Comparison of ENCODE assay signal across 16 cellular contexts in genomic region chr19:2221918-2222317, GRCh38. TPM values are rescaled to one million over a fixed set of nuclear protein-coding genes. Genes with fewer than 3 reads are reported as not detected.
DNase-seq lines count a peak whose midpoint lies in the region; TF ChIP-seq lines count a peak whose summit lies in the region.
"Had no signal": no experiment of that assay in that cellular context is flagged by ENCODE, and none has a peak within 500 bp of the region (broad histone marks: within the 10 kb centered on the region; RNA-seq: fewer than 3 reads in every experiment).

No MANE protein-coding gene starts in this region.

- H3K4me1 ChIP-seq in BLaER1 (peaks cover 100% of the 10 kb centered on the region), MM.1S (ENCODE audit: low read length) (no peaks in the 10 kb centered on the region)

- H3K9ac ChIP-seq in BLaER1 (peak overlapping the region; percentile 61), MM.1S (ENCODE audit: low read length) (no peak overlapping the region)

- H3K27me3 Mint-ChIP-seq in chondrocyte (ENCODE audit: low read depth) (no peaks in the 10 kb centered on the region), progenitor cell of endocrine pancreas (no peaks in the 10 kb centered on the region)
- H3K27me3 Mint-ChIP-seq: CD4-positive, CD25-positive, alpha-beta regulatory T cell had no signal

- H3F3A ChIP-seq in MM.1S (ENCODE audit: insufficient read depth, low read length): no peaks in the 10 kb centered on the region

- H4K20me1 ChIP-seq in BLaER1 (peaks cover 95% of the 10 kb centered on the region), MM.1S (ENCODE audit: insufficient read depth, low read length) (no peaks in the 10 kb centered on the region)

- H3K27me3 ChIP-seq in BLaER1 (no peaks in the 10 kb centered on the region), MM.1S (replicated peaks; ENCODE audit: insufficient read depth, low read length) (no peaks in the 10 kb centered on the region)

- DNase-seq in MM.1S (no peak), chondrocyte (ENCODE audit: low spot score) (no peak), progenitor cell of endocrine pancreas (ENCODE audit: low spot score, unreplicated experiment) (no peak), HT-29 (ENCODE audit: low spot score) (no peak), HuH-7.5 (ENCODE audit: low spot score) (no peak), OCI-M1 (lab: John Stamatoyannopoulos, UW) (no peak), NCI-H510A (lab: John Stamatoyannopoulos, UW) (no peak)
- DNase-seq: activated naive CD4-positive, alpha-beta T cell treated with anti-CD3 and anti-CD28 coated beads for 36 hours; CD4-positive, CD25-positive, alpha-beta regulatory T cell; GF-D8; KG1; NCI-H146; stimulated activated CD4-positive, alpha-beta T cell treated with anti-CD3 and anti-CD28 coated beads, Interleukin-2, amount 100 ng/mL, for 24 hours; stimulated activated naive CD4-positive, alpha-beta T cell had no signal

- H3K4me3 ChIP-seq in BLaER1 (peak overlapping the region; percentile 33), MM.1S (ENCODE audit: low read length) (no peak overlapping the region)

- H3K36me3 ChIP-seq in BLaER1: peaks cover 68% of the 10 kb centered on the region
- peaks cover 35% of the 10 kb centered on the region for H3K36me3 ChIP-seq in MM.1S (replicated peaks; ENCODE audit: insufficient read depth, low read length)

- H3K27ac ChIP-seq in BLaER1 (peak overlapping the region; percentile 89), MM.1S (ENCODE audit: low read length) (no peak overlapping the region)

- H3K4me2 ChIP-seq in BLaER1: peak overlapping the region; percentile 93
- no peak overlapping the region for H3K4me2 ChIP-seq in MM.1S (ENCODE audit: low read depth, low read length)

- H3K9me2 ChIP-seq in MM.1S (replicated peaks; ENCODE audit: insufficient read depth, low read length): no peaks in the 10 kb centered on the region

- no peak overlapping the region for H3K4me3 Mint-ChIP-seq in chondrocyte (ENCODE audit: unreplicated experiment)
- H3K4me3 Mint-ChIP-seq in progenitor cell of endocrine pancreas (ENCODE audit: low read depth): no peak overlapping the region
- H3K4me3 Mint-ChIP-seq: activated naive CD4-positive, alpha-beta T cell treated with anti-CD3 and anti-CD28 coated beads for 36 hours; CD4-positive, CD25-positive, alpha-beta regulatory T cell had no signal

- H2AFZ ChIP-seq in MM.1S (ENCODE audit: low read length): no peak overlapping the region

- no peaks in the 10 kb centered on the region for H3K9me3 ChIP-seq in BLaER1
- H3K9me3 ChIP-seq in MM.1S (replicated peaks; ENCODE audit: insufficient read depth, low read length): no peaks in the 10 kb centered on the region

- H3K4me1 Mint-ChIP-seq in chondrocyte (ENCODE audit: low read depth) (peaks cover 10% of the 10 kb centered on the region), progenitor cell of endocrine pancreas (ENCODE audit: low read depth) (no peaks in the 10 kb centered on the region)
- H3K4me1 Mint-ChIP-seq: CD4-positive, CD25-positive, alpha-beta regulatory T cell had no signal

- H3K27ac Mint-ChIP-seq in chondrocyte (ENCODE audit: unreplicated experiment): no peak overlapping the region
- no peak overlapping the region for H3K27ac Mint-ChIP-seq in progenitor cell of endocrine pancreas
- H3K27ac Mint-ChIP-seq: activated naive CD4-positive, alpha-beta T cell treated with anti-CD3 and anti-CD28 coated beads for 36 hours; CD4-positive, CD25-positive, alpha-beta regulatory T cell had no signal

- H3K9me3 Mint-ChIP-seq in chondrocyte (ENCODE audit: low read depth) (no peaks in the 10 kb centered on the region), progenitor cell of endocrine pancreas (ENCODE audit: low read depth) (no peaks in the 10 kb centered on the region)
- H3K9me3 Mint-ChIP-seq: activated naive CD4-positive, alpha-beta T cell treated with anti-CD3 and anti-CD28 coated beads for 36 hours had no signal

- H3K79me2 ChIP-seq in MM.1S (ENCODE audit: low read length): peaks cover 46% of the 10 kb centered on the region

- H3K36me3 Mint-ChIP-seq in chondrocyte (ENCODE audit: low read depth) (peaks cover 20% of the 10 kb centered on the region), progenitor cell of endocrine pancreas (ENCODE audit: insufficient read depth) (peaks cover 8% of the 10 kb centered on the region)

- TF ChIP-seq CTCF in MM.1S (IDR thresholded peaks at IDR 0.05; ENCODE audit: low read length): peak; percentile 9; the same call in 1 of the 2 replicates
- peak; percentile 71 for TF ChIP-seq CTCF in chondrocyte (IDR thresholded peaks at IDR 0.05)
- peak; percentile 21 for TF ChIP-seq CTCF in progenitor cell of endocrine pancreas (IDR thresholded peaks at IDR 0.05; ENCODE audit: unreplicated experiment)

RNA-seq across cellular contexts. Expression of gene PLEKHJ1, which starts 14.2 kb away (rescaled TPM):
- total RNA-seq in chondrocyte: 36.6 to 45.4 TPM (median 42.4 TPM) in 3 replicates
- 116 and 119 TPM in 2 replicates for total RNA-seq in progenitor cell of endocrine pancreas
- total RNA-seq in HT-29 (2014; rRNA removed; shearing (Covaris generic)): 295 and 307 TPM in 2 replicates

RNA-seq across cellular contexts. Expression of gene SF3A2, which starts 14.7 kb away (rescaled TPM):
- 71.2 to 81.5 TPM (median 74.9 TPM) in 3 replicates for total RNA-seq in chondrocyte
- 152 and 156 TPM in 2 replicates for total RNA-seq in progenitor cell of endocrine pancreas
- 80.5 and 102 TPM in 2 replicates for total RNA-seq in HT-29 (2014; rRNA removed; shearing (Covaris generic))

RNA-seq across cellular contexts. Expression of gene AMH, which starts 27.2 kb away (rescaled TPM):
- total RNA-seq in chondrocyte (10.2 to 18.8 TPM (median 10.8 TPM) in 3 replicates), progenitor cell of endocrine pancreas (58.4 and 71.3 TPM in 2 replicates)
- total RNA-seq in HT-29 (2014; rRNA removed; shearing (Covaris generic)): 17.3 and 19.9 TPM in 2 replicates

RNA-seq across cellular contexts. Expression of gene JSRP1, which starts 34.3 kb away (rescaled TPM):
- total RNA-seq in chondrocyte: 0.42 to 0.51 TPM in 2 of 3 replicates, not detected in the other
- 1.00 and 1.6 TPM in 2 replicates for total RNA-seq in progenitor cell of endocrine pancreas
- total RNA-seq in HT-29 (2014; rRNA removed; shearing (Covaris generic)): 0.34 and 0.38 TPM in 2 replicates
- total RNA-seq: mononuclear cell had no signal

RNA-seq across cellular contexts. Expression of gene DOT1L, which starts 58.2 kb away (rescaled TPM):
- total RNA-seq in chondrocyte (24.0 to 26.2 TPM (median 24.9 TPM) in 3 replicates), progenitor cell of endocrine pancreas (102 and 106 TPM in 2 replicates)
- total RNA-seq in HT-29 (2014; rRNA removed; shearing (Covaris generic)): 12.9 and 19.5 TPM in 2 replicates

Comparison
In these comparisons a context has a peak if more than half of its experiments do, and no peak if none do; other contexts are left out.
1. CTCF ChIP-seq: peak in every context shown above with its lines; median percentile 71 in chondrocyte; 21 in progenitor cell of endocrine pancreas; 9 in MM.1S.